10 cellular contexts compared by ENCODE assay signal in the genomic region with DNA sequence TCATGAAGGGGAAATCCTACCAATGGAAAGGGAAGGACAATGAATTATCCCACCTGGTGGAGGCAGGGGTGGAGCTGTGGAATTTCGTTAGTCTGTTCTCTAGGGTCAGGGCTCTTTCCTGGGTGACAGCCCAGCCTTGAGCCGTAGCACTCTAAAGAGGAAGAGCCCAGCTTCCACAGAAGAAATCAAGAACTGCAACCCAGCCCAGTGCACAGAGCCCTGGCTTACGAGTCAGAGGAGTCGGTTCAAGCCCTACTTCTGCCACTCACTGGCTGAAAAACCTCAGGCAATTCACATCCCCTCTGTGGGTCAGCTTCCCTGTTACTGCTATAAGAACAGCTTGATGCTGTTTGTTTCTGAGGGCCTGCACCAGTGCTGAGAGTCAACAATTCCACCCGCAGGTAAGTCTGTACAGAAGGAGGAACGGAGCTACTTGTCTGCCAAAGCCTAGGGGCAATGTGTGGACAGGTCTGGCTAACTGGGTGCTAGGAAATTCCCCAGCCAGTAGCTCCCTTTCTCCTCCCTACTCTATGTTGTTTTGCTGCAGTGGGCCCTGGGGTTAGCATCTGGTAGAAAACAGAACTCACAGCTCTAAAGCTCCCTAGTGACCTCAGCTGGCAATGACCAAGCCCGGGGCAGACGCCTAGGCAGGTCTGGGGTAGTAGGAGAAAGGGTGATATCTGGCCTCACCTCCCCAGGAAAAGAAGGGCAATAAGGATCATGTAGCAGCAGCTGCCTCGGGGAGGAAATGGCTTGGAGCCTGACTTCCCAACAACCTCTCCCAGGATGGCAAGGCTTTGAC. TPM values are rescaled to one million over a fixed set of nuclear protein-coding genes. Genes with fewer than 3 reads are reported as not detected.
DNase-seq lines count a peak whose midpoint lies in the region; ATAC-seq, FAIRE-seq and TF ChIP-seq lines count a peak whose summit lies in the region.
"Had no signal": no experiment of that assay in that cellular context is flagged by ENCODE, and none has a peak within 500 bp of the region (broad histone marks: within the 10 kb centered on the region; RNA-seq: fewer than 3 reads in every experiment).

No MANE protein-coding gene starts in this region.

- no peak overlapping the region for H3K27ac Mint-ChIP-seq in activated naive CD4-positive, alpha-beta T cell treated with anti-CD3 and anti-CD28 coated beads, Interleukin-2, amount 10 ng/mL, durations not matched to agents 7 days and 5 days
- H3K27ac Mint-ChIP-seq in activated T-helper 17 cell treated with anti-CD3 and anti-CD28 coated beads, Interleukin-2, amount 50 U/mL, for 72 hours = no peak overlapping the region
- H3K27ac Mint-ChIP-seq: activated CD4-positive, alpha-beta T cell treated with anti-CD3 and anti-CD28 coated beads for 36 hours had no signal

- peaks cover 10 to 60% (median 42%) of the 10 kb centered on the region in 9 donors for H3K4me1 ChIP-seq in heart right ventricle
- peaks cover 54% of the 10 kb centered on the region for H3K4me1 ChIP-seq in body of pancreas
- H3K4me1 ChIP-seq in HepG2 (ENCODE audit: insufficient read depth, low read length) = peaks cover 47% of the 10 kb centered on the region
- peaks cover 75% of the 10 kb centered on the region for H3K4me1 ChIP-seq in vagina

- H3K27ac ChIP-seq in heart right ventricle (peak overlapping the region in 8 of 10 donors; percentile 1 to 90 (median 24)), body of pancreas (peak overlapping the region; percentile 31 to 95 (median 82)), HepG2 (ENCODE audit: extremely low read length, insufficient read depth, low read length) (peak overlapping the region; percentile 92), vagina (peak overlapping the region; percentile 96)

- 53 to 61% methylated on average over 9 of the region's 9 CpGs for WGBS in heart right ventricle, 2 donors
- WGBS in body of pancreas, 2 donors = 13 to 21% methylated on average over 6 to 9 of the region's 9 CpGs
- whole genome bisulfite sequencing in HepG2 (ENCODE audit: low lambda C conversion rate) = 20% methylated on average over 7 of the region's 9 CpGs

- BruUV-seq in HepG2 (replicated peaks; lab: Mats Ljungman, UMichigan) = no TSS peak

- H3K27me3 Mint-ChIP-seq in activated naive CD4-positive, alpha-beta T cell treated with anti-CD3 and anti-CD28 coated beads, Interleukin-2, amount 10 ng/mL, durations not matched to agents 7 days and 5 days = peaks cover 4% of the 10 kb centered on the region
- no peaks in the 10 kb centered on the region for H3K27me3 Mint-ChIP-seq in activated T-helper 17 cell treated with anti-CD3 and anti-CD28 coated beads, Interleukin-2, amount 50 U/mL, for 72 hours
- H3K27me3 Mint-ChIP-seq: activated CD4-positive, alpha-beta T cell treated with anti-CD3 and anti-CD28 coated beads for 36 hours had no signal

- CTCF ChIA-PET in HepG2 (lab: Yijun Ruan, JAX; ENCODE audit: low intra/inter-chr PET ratio, low total read pairs) = interaction anchor here (1.1 kb wide), 1 partner anchor 48 kb away, joined by 4 read pairs; no protein-coding TSS in a partner anchor
- CTCF ChIA-PET in activated naive CD4-positive, alpha-beta T cell treated with anti-CD3 and anti-CD28 coated beads, Interleukin-2, amount 10 ng/mL, durations not matched to agents 7 days and 5 days (lab: Charles Lee) = interaction anchor here (0.9 to 3.2 kb wide), 5 partner anchors 9 to 112 kb away, joined by 3 to 20 read pairs (median 9); a partner anchor contains a TSS

- H3K27me3 ChIP-seq in heart right ventricle (no peaks in the 10 kb centered on the region), body of pancreas (no peaks in the 10 kb centered on the region), HepG2 (ENCODE audit: control insufficient read depth in 1 of 2, insufficient read depth in 2 of 2, low read length in 2 of 2) (no peaks in the 10 kb centered on the region; a peak in 1 of 5 replicates), vagina (no peaks in the 10 kb centered on the region)

- TF ChIP-seq RAD21 in HepG2 (CRISPR knock-in tag; IDR thresholded peaks at IDR 0.05) = no peak

- H3K79me2 ChIP-seq in HepG2 (ENCODE audit: insufficient read depth, low read length) = peaks cover 62% of the 10 kb centered on the region

- FAIRE-seq in HepG2 (lab: Jason Lieb, UNC) = no peak

- H3K36me3 Mint-ChIP-seq in activated naive CD4-positive, alpha-beta T cell treated with anti-CD3 and anti-CD28 coated beads, Interleukin-2, amount 10 ng/mL, durations not matched to agents 7 days and 5 days = no peaks in the 10 kb centered on the region
- H3K36me3 Mint-ChIP-seq in activated T-helper 17 cell treated with anti-CD3 and anti-CD28 coated beads, Interleukin-2, amount 50 U/mL, for 72 hours (ENCODE audit: low read depth) = no peaks in the 10 kb centered on the region

- peaks cover 0 to 11% (median 0%) of the 10 kb centered on the region in 9 donors for H3K36me3 ChIP-seq in heart right ventricle
- H3K36me3 ChIP-seq in body of pancreas (replicated peaks in 1 of 2; ENCODE audit: insufficient read depth in 1 of 2, low read depth in 2 of 2) = no peaks in the 10 kb centered on the region
- H3K36me3 ChIP-seq in HepG2 (replicated peaks in 1 of 2; ENCODE audit: control insufficient read depth in 1 of 2, insufficient read depth in 2 of 2, low read length in 2 of 2) = peaks cover 6 to 24% of the 10 kb centered on the region in 2 experiments
- H3K36me3 ChIP-seq in vagina = peaks cover 0 to 5% of the 10 kb centered on the region in 2 donors

- H3K4me3 Mint-ChIP-seq in activated naive CD4-positive, alpha-beta T cell treated with anti-CD3 and anti-CD28 coated beads, Interleukin-2, amount 10 ng/mL, durations not matched to agents 7 days and 5 days = no peak overlapping the region
- no peak overlapping the region for H3K4me3 Mint-ChIP-seq in activated T-helper 17 cell treated with anti-CD3 and anti-CD28 coated beads, Interleukin-2, amount 50 U/mL, for 72 hours
- H3K4me3 Mint-ChIP-seq: activated CD4-positive, alpha-beta T cell treated with anti-CD3 and anti-CD28 coated beads for 36 hours had no signal

- H3K9ac ChIP-seq in HepG2 (ENCODE audit: insufficient read depth, low read depth, low read length) = peak overlapping the region; percentile 96

- POLR2A ChIA-PET in HepG2 (lab: Yijun Ruan, JAX) = interaction anchor here (0.7 to 4.3 kb wide), 7 partner anchors 9 to 53 kb away, joined by 3 to 25 read pairs (median 4); a partner anchor contains a TSS

- in situ Hi-C loops in HepG2 (cut with HindIII; ENCODE audit: extremely low pct_ligation_motif_present, low pct_unique_long_range_greater_than_20kb) = no loop called here

- TF ChIP-seq CTCF in heart right ventricle (IDR thresholded peaks at IDR 0.05) (no peak), body of pancreas (IDR thresholded peaks at IDR 0.05) (peak in 1 of 7 experiments; percentile 4), HepG2 (CRISPR knock-in tag; IDR thresholded peaks at IDR 0.05) (peak; percentile 48), vagina (IDR thresholded peaks at IDR 0.05) (no peak)

- H3K4me2 ChIP-seq in HepG2 (ENCODE audit: low read depth, low read length) = peak overlapping the region; percentile 93

- H3K9me3 ChIP-seq in heart right ventricle (no peaks in the 10 kb centered on the region), body of pancreas (no peaks in the 10 kb centered on the region), HepG2 (ENCODE audit: low read length) (no peaks in the 10 kb centered on the region), vagina (no peaks in the 10 kb centered on the region)

- DNase-seq in heart right ventricle (no peak), left cardiac atrium (no peak), body of pancreas (peak; percentile 36 to 54 (median 44)), HepG2 (ENCODE audit: low spot score) (no peak), vagina (ENCODE audit: extremely low spot score in 2 of 2) (no peak)
- DNase-seq in activated naive CD4-positive, alpha-beta T cell treated with anti-CD3 and anti-CD28 coated beads, Interleukin-2, amount 10 ng/mL, durations not matched to agents 7 days and 5 days = no peak
- DNase-seq: activated CD4-positive, alpha-beta T cell treated with anti-CD3 and anti-CD28 coated beads for 36 hours had no signal

- no peaks in the 10 kb centered on the region for H3K9me3 Mint-ChIP-seq in activated naive CD4-positive, alpha-beta T cell treated with anti-CD3 and anti-CD28 coated beads, Interleukin-2, amount 10 ng/mL, durations not matched to agents 7 days and 5 days
- no peaks in the 10 kb centered on the region for H3K9me3 Mint-ChIP-seq in activated T-helper 17 cell treated with anti-CD3 and anti-CD28 coated beads, Interleukin-2, amount 50 U/mL, for 72 hours

- peaks cover 18% of the 10 kb centered on the region for H3K4me1 Mint-ChIP-seq in activated naive CD4-positive, alpha-beta T cell treated with anti-CD3 and anti-CD28 coated beads, Interleukin-2, amount 10 ng/mL, durations not matched to agents 7 days and 5 days
- peaks cover 6% of the 10 kb centered on the region for H3K4me1 Mint-ChIP-seq in activated T-helper 17 cell treated with anti-CD3 and anti-CD28 coated beads, Interleukin-2, amount 50 U/mL, for 72 hours

- peak overlapping the region in 1 of 10 donors; percentile 15 for H3K4me3 ChIP-seq in heart right ventricle
- no peak overlapping the region for H3K4me3 ChIP-seq in body of pancreas
- peak overlapping the region; percentile 91 to 97 (median 95) for H3K4me3 ChIP-seq in HepG2 (replicated peaks in 1 of 3; ENCODE audit: insufficient read depth in 1 of 3, low read depth in 2 of 3, low read length in 3 of 3)
- H3K4me3 ChIP-seq in vagina = peak overlapping the region; percentile 86

- TF ChIP-seq POLR2A in body of pancreas (IDR thresholded peaks at IDR 0.05) (no peak), HepG2 (IDR thresholded peaks at IDR 0.05; ENCODE audit: insufficient read depth in 1 of 2, low read depth in 2 of 2, low read length in 2 of 2) (no peak), vagina (IDR thresholded peaks at IDR 0.05) (no peak)

- intact Hi-C loops in heart right ventricle (cut with DNase I) (no loop called here), left cardiac atrium (cut with DNase I) (no loop called here), body of pancreas (cut with DNase I) (no loop called here), HepG2 (cut with micrococcal nuclease; ENCODE audit: unreplicated experiment) (no loop called here), vagina (cut with DNase I) (no loop called here)

- peaks cover 28% of the 10 kb centered on the region for H4K20me1 ChIP-seq in HepG2 (ENCODE audit: insufficient read depth, low read length)

- H2AFZ ChIP-seq in HepG2 (ENCODE audit: low read length) = no peak overlapping the region

- ATAC-seq in heart right ventricle (no peak), left cardiac atrium (no peak), body of pancreas (no peak), HepG2 (peak; percentile 5), GM21423 (IDR thresholded peaks at IDR 0.05; ENCODE audit: unreplicated experiment) (no peak)
- no peak for ATAC-seq in activated T-helper 17 cell treated with anti-CD3 and anti-CD28 coated beads, Interleukin-2, amount 50 U/mL, for 72 hours (replicated peaks)
- ATAC-seq: activated CD4-positive, alpha-beta T cell treated with anti-CD3 and anti-CD28 coated beads for 36 hours had no signal

- TF ChIP-seq EP300 in HepG2 (IDR thresholded peaks at IDR 0.05; ENCODE audit: low read depth in 2 of 2, low read length in 2 of 2) (no peak), HepG2 (CRISPR knock-in tag; IDR thresholded peaks at IDR 0.05; ENCODE audit: borderline replicate concordance) (no peak)

RNA-seq across cellular contexts. Expression of a gene that starts 3.3 kb away (rescaled TPM):
- total RNA-seq in heart right ventricle (10 to 100 TPM in 3 of 10 donors, 1 to 10 TPM in 7; 6.5 to 12.9 (median 9.1) TPM), left cardiac atrium (10 to 100 TPM; 13.2 to 16.3 TPM), body of pancreas (10 to 100 TPM in 1 of 2 donors, 1 to 10 TPM in 1; 5.7 to 14.8 TPM), HepG2 (2016; rRNA removed; fragmentation: Illumina TruSeq; extraction: Trizol) (39.8 and 47.6 TPM in 2 replicates), vagina (125 TPM)
- polyA plus RNA-seq in heart right ventricle (10 to 100 TPM in 1 of 2 donors, 1 to 10 TPM in 1; 5.3 to 41.0 TPM), HepG2 (2011; rRNA removed) (60.6 and 61.2 TPM in 2 replicates)
- 17.3 and 23.9 TPM in 2 replicates for total RNA-seq in HepG2 (2016; cell fraction: cytosol; rRNA removed; fragmentation: Illumina TruSeq; extraction: Trizol; ENCODE audit: low read depth)
- total RNA-seq in HepG2 (2016; cell fraction: insoluble cytoplasmic fraction; rRNA removed; fragmentation: Illumina TruSeq; extraction: Trizol) = 40.9 and 48.9 TPM in 2 replicates
- 32.7 and 40.7 TPM in 2 replicates for total RNA-seq in HepG2 (2016; cell fraction: membrane; rRNA removed; fragmentation: Illumina TruSeq; extraction: Trizol)
- 19.1 and 24.2 TPM in 2 replicates for total RNA-seq in HepG2 (2016; cell fraction: nucleus; rRNA removed; fragmentation: Illumina TruSeq; extraction: Trizol)
- polyA plus RNA-seq in HepG2 (2011; cell fraction: cytosol; rRNA removed) = 46.9 and 72.0 TPM in 2 replicates
- 30.9 and 32.2 TPM in 2 replicates for polyA plus RNA-seq in HepG2 (2011; cell fraction: nucleus; rRNA removed)
- polyA plus RNA-seq in HepG2 (2012) = 17.8 and 27.6 TPM in 2 replicates
- 15.1 and 21.8 TPM in 2 replicates for polyA plus RNA-seq in HepG2 (2016; cell fraction: cytosol; fragmentation: Illumina TruSeq; extraction: Trizol; ENCODE audit: low read depth)
- polyA plus RNA-seq in HepG2 (2016; cell fraction: insoluble cytoplasmic fraction; fragmentation: Illumina TruSeq; extraction: Trizol; ENCODE audit: low read depth) = 52.4 and 52.8 TPM in 2 replicates
- polyA plus RNA-seq in HepG2 (2016; cell fraction: membrane; fragmentation: Illumina TruSeq; extraction: Trizol; ENCODE audit: low read depth) = 23.9 and 32.8 TPM in 2 replicates
- polyA plus RNA-seq in HepG2 (2016; cell fraction: nucleus; fragmentation: Illumina TruSeq; extraction: Trizol; ENCODE audit: insufficient read depth, low read depth) = 25.4 and 28.6 TPM in 2 replicates
- 68.6 and 143 TPM in 2 replicates for polyA minus RNA-seq in HepG2 (2011; rRNA and poly(A)+ RNA removed; ENCODE audit: low replicate concordance)
- polyA minus RNA-seq in HepG2 (2011; cell fraction: cytosol; rRNA and poly(A)+ RNA removed) = 32.1 and 32.4 TPM in 2 replicates
- 21.8 and 28.6 TPM in 2 replicates for polyA minus RNA-seq in HepG2 (2011; cell fraction: nucleus; rRNA and poly(A)+ RNA removed)
- 1 to 10 TPM; 1.5 to 1.9 TPM for total RNA-seq in activated T-helper 17 cell treated with anti-CD3 and anti-CD28 coated beads, Interleukin-2, amount 50 U/mL, for 72 hours

RNA-seq across cellular contexts. Expression of a gene that starts 29.8 kb away (rescaled TPM):
- total RNA-seq in heart right ventricle (10 to 100 TPM in 1 of 10 donors, 1 to 10 TPM in 9; 2.8 to 10.2 (median 5.8) TPM), left cardiac atrium (10 to 100 TPM; 16.3 to 17.4 TPM), body of pancreas (1 to 10 TPM; 4.3 to 6.5 TPM), HepG2 (2016; rRNA removed; fragmentation: Illumina TruSeq; extraction: Trizol) (not detected in 2 replicates), vagina (24.1 TPM)
- polyA plus RNA-seq in heart right ventricle (10 to 100 TPM in 1 of 2 donors, 1 to 10 TPM in 1; 5.0 to 11.9 TPM), HepG2 (2011; rRNA removed) (0.08 TPM in 1 of 2 replicates, not detected in the other)
- not detected in 2 replicates for total RNA-seq in HepG2 (2016; cell fraction: cytosol; rRNA removed; fragmentation: Illumina TruSeq; extraction: Trizol; ENCODE audit: low read depth)
- total RNA-seq in HepG2 (2016; cell fraction: insoluble cytoplasmic fraction; rRNA removed; fragmentation: Illumina TruSeq; extraction: Trizol) = not detected in 2 replicates
- not detected in 2 replicates for total RNA-seq in HepG2 (2016; cell fraction: membrane; rRNA removed; fragmentation: Illumina TruSeq; extraction: Trizol)
- total RNA-seq in HepG2 (2016; cell fraction: nucleus; rRNA removed; fragmentation: Illumina TruSeq; extraction: Trizol) = not detected in 2 replicates
- polyA plus RNA-seq in HepG2 (2011; cell fraction: cytosol; rRNA removed) = 0.03 TPM in 1 of 2 replicates, not detected in the other
- polyA plus RNA-seq in HepG2 (2011; cell fraction: nucleus; rRNA removed) = 0.03 and 0.26 TPM in 2 replicates
- not detected in 2 replicates for polyA plus RNA-seq in HepG2 (2012)
- not detected in 2 replicates for polyA plus RNA-seq in HepG2 (2016; cell fraction: cytosol; fragmentation: Illumina TruSeq; extraction: Trizol; ENCODE audit: low read depth)
- polyA plus RNA-seq in HepG2 (2016; cell fraction: insoluble cytoplasmic fraction; fragmentation: Illumina TruSeq; extraction: Trizol; ENCODE audit: low read depth) = not detected in 2 replicates
- not detected in 2 replicates for polyA plus RNA-seq in HepG2 (2016; cell fraction: membrane; fragmentation: Illumina TruSeq; extraction: Trizol; ENCODE audit: low read depth)
- polyA plus RNA-seq in HepG2 (2016; cell fraction: nucleus; fragmentation: Illumina TruSeq; extraction: Trizol; ENCODE audit: insufficient read depth, low read depth) = not detected in 2 replicates
- polyA minus RNA-seq in HepG2 (2011; rRNA and poly(A)+ RNA removed; ENCODE audit: low replicate concordance) = 33.8 TPM in 1 of 2 replicates, not detected in the other
- not detected in 2 replicates for polyA minus RNA-seq in HepG2 (2011; cell fraction: cytosol; rRNA and poly(A)+ RNA removed)
- 0.13 TPM in 1 of 2 replicates, not detected in the other for polyA minus RNA-seq in HepG2 (2011; cell fraction: nucleus; rRNA and poly(A)+ RNA removed)
- total RNA-seq in activated T-helper 17 cell treated with anti-CD3 and anti-CD28 coated beads, Interleukin-2, amount 50 U/mL, for 72 hours = 1 to 10 TPM; 2.0 TPM

RNA-seq across cellular contexts. Expression of a gene that starts 43.3 kb away (rescaled TPM):
- 10 to 100 TPM in 9 of 10 donors, 1 to 10 TPM in 1; 9.4 to 18.5 (median 14.2) TPM for total RNA-seq in heart right ventricle
- polyA plus RNA-seq in heart right ventricle = 10 to 100 TPM in 1 of 2 donors, 1 to 10 TPM in 1; 5.3 to 20.7 TPM
- 10 to 100 TPM; 11.2 to 12.1 TPM for total RNA-seq in left cardiac atrium
- 1 to 10 TPM; 3.6 to 5.7 TPM for total RNA-seq in body of pancreas
- total RNA-seq in HepG2 (2016; rRNA removed; fragmentation: Illumina TruSeq; extraction: Trizol) = 14.3 and 16.6 TPM in 2 replicates
- 1.1 and 1.5 TPM in 2 replicates for total RNA-seq in HepG2 (2016; cell fraction: cytosol; rRNA removed; fragmentation: Illumina TruSeq; extraction: Trizol; ENCODE audit: low read depth)
- total RNA-seq in HepG2 (2016; cell fraction: insoluble cytoplasmic fraction; rRNA removed; fragmentation: Illumina TruSeq; extraction: Trizol) = 14.4 and 15.3 TPM in 2 replicates
- 5.3 and 5.4 TPM in 2 replicates for total RNA-seq in HepG2 (2016; cell fraction: membrane; rRNA removed; fragmentation: Illumina TruSeq; extraction: Trizol)
- 7.8 and 8.3 TPM in 2 replicates for total RNA-seq in HepG2 (2016; cell fraction: nucleus; rRNA removed; fragmentation: Illumina TruSeq; extraction: Trizol)
- 10.9 and 12.3 TPM in 2 replicates for polyA plus RNA-seq in HepG2 (2011; rRNA removed)
- 11.1 and 12.6 TPM in 2 replicates for polyA plus RNA-seq in HepG2 (2011; cell fraction: cytosol; rRNA removed)
- polyA plus RNA-seq in HepG2 (2011; cell fraction: nucleus; rRNA removed) = 7.2 and 8.1 TPM in 2 replicates
- polyA plus RNA-seq in HepG2 (2012) = 8.1 and 9.8 TPM in 2 replicates
- 1.2 and 1.5 TPM in 2 replicates for polyA plus RNA-seq in HepG2 (2016; cell fraction: cytosol; fragmentation: Illumina TruSeq; extraction: Trizol; ENCODE audit: low read depth)
- polyA plus RNA-seq in HepG2 (2016; cell fraction: insoluble cytoplasmic fraction; fragmentation: Illumina TruSeq; extraction: Trizol; ENCODE audit: low read depth) = 16.4 and 17.1 TPM in 2 replicates
- 3.5 and 4.3 TPM in 2 replicates for polyA plus RNA-seq in HepG2 (2016; cell fraction: membrane; fragmentation: Illumina TruSeq; extraction: Trizol; ENCODE audit: low read depth)
- polyA plus RNA-seq in HepG2 (2016; cell fraction: nucleus; fragmentation: Illumina TruSeq; extraction: Trizol; ENCODE audit: insufficient read depth, low read depth) = 11.0 and 12.8 TPM in 2 replicates
- polyA minus RNA-seq in HepG2 (2011; rRNA and poly(A)+ RNA removed; ENCODE audit: low replicate concordance) = 14.5 and 22.6 TPM in 2 replicates
- 5.7 and 6.0 TPM in 2 replicates for polyA minus RNA-seq in HepG2 (2011; cell fraction: cytosol; rRNA and poly(A)+ RNA removed)
- 5.5 and 5.7 TPM in 2 replicates for polyA minus RNA-seq in HepG2 (2011; cell fraction: nucleus; rRNA and poly(A)+ RNA removed)
- total RNA-seq in vagina = 17.7 TPM
- total RNA-seq in activated T-helper 17 cell treated with anti-CD3 and anti-CD28 coated beads, Interleukin-2, amount 50 U/mL, for 72 hours = 10 to 100 TPM in 1 of 2 donors, 1 to 10 TPM in 1; 6.6 to 12.4 TPM

RNA-seq across cellular contexts. Expression of a gene that starts 50.5 kb away (rescaled TPM):
- total RNA-seq in heart right ventricle = 10 to 100 TPM in 8 of 10 donors, 1 to 10 TPM in 2; 4.4 to 17.1 (median 12.8) TPM
- polyA plus RNA-seq in heart right ventricle = 10 to 100 TPM; 16.0 to 17.6 TPM
- total RNA-seq in left cardiac atrium = 1 to 10 TPM; 7.0 to 8.3 TPM
- total RNA-seq in body of pancreas = 1 to 10 TPM; 4.9 to 8.3 TPM
- total RNA-seq in HepG2 (2016; rRNA removed; fragmentation: Illumina TruSeq; extraction: Trizol) = 3.4 and 4.2 TPM in 2 replicates
- 3.2 and 5.3 TPM in 2 replicates for total RNA-seq in HepG2 (2016; cell fraction: cytosol; rRNA removed; fragmentation: Illumina TruSeq; extraction: Trizol; ENCODE audit: low read depth)
- 4.6 and 5.2 TPM in 2 replicates for total RNA-seq in HepG2 (2016; cell fraction: insoluble cytoplasmic fraction; rRNA removed; fragmentation: Illumina TruSeq; extraction: Trizol)
- 6.1 and 6.3 TPM in 2 replicates for total RNA-seq in HepG2 (2016; cell fraction: membrane; rRNA removed; fragmentation: Illumina TruSeq; extraction: Trizol)
- total RNA-seq in HepG2 (2016; cell fraction: nucleus; rRNA removed; fragmentation: Illumina TruSeq; extraction: Trizol) = 1.6 and 3.0 TPM in 2 replicates
- polyA plus RNA-seq in HepG2 (2011; rRNA removed) = 9.1 and 10.8 TPM in 2 replicates
- 7.3 and 11.8 TPM in 2 replicates for polyA plus RNA-seq in HepG2 (2011; cell fraction: cytosol; rRNA removed)
- 4.4 and 5.7 TPM in 2 replicates for polyA plus RNA-seq in HepG2 (2011; cell fraction: nucleus; rRNA removed)
- polyA plus RNA-seq in HepG2 (2012) = 7.4 and 10.4 TPM in 2 replicates
- 7.7 and 8.5 TPM in 2 replicates for polyA plus RNA-seq in HepG2 (2016; cell fraction: cytosol; fragmentation: Illumina TruSeq; extraction: Trizol; ENCODE audit: low read depth)
- 9.6 and 10.3 TPM in 2 replicates for polyA plus RNA-seq in HepG2 (2016; cell fraction: insoluble cytoplasmic fraction; fragmentation: Illumina TruSeq; extraction: Trizol; ENCODE audit: low read depth)
- 9.0 and 9.4 TPM in 2 replicates for polyA plus RNA-seq in HepG2 (2016; cell fraction: membrane; fragmentation: Illumina TruSeq; extraction: Trizol; ENCODE audit: low read depth)
- polyA plus RNA-seq in HepG2 (2016; cell fraction: nucleus; fragmentation: Illumina TruSeq; extraction: Trizol; ENCODE audit: insufficient read depth, low read depth) = 7.8 and 8.8 TPM in 2 replicates
- polyA minus RNA-seq in HepG2 (2011; rRNA and poly(A)+ RNA removed; ENCODE audit: low replicate concordance) = 2.2 and 3.4 TPM in 2 replicates
- polyA minus RNA-seq in HepG2 (2011; cell fraction: cytosol; rRNA and poly(A)+ RNA removed) = 1.2 and 2.5 TPM in 2 replicates
- polyA minus RNA-seq in HepG2 (2011; cell fraction: nucleus; rRNA and poly(A)+ RNA removed) = 2.9 and 3.7 TPM in 2 replicates
- 1.7 TPM for total RNA-seq in vagina
- total RNA-seq in activated T-helper 17 cell treated with anti-CD3 and anti-CD28 coated beads, Interleukin-2, amount 50 U/mL, for 72 hours = 1 to 10 TPM in 1 of 2 donors, under 1 TPM in 1; 0.79 to 2.4 TPM
- total RNA-seq: mononuclear cell had no signal

RNA-seq across cellular contexts. Expression of a gene that starts 53.2 kb away (rescaled TPM):
- 10 to 100 TPM in 8 of 10 donors, 1 to 10 TPM in 2; 7.5 to 16.0 (median 11.8) TPM for total RNA-seq in heart right ventricle
- polyA plus RNA-seq in heart right ventricle = 10 to 100 TPM; 10.2 to 17.6 TPM
- total RNA-seq in left cardiac atrium = 10 to 100 TPM; 15.7 to 19.5 TPM
- 10 to 100 TPM; 14.8 to 32.6 TPM for total RNA-seq in body of pancreas
- 6.1 and 19.7 TPM in 2 replicates for total RNA-seq in HepG2 (2016; rRNA removed; fragmentation: Illumina TruSeq; extraction: Trizol)
- total RNA-seq in HepG2 (2016; cell fraction: cytosol; rRNA removed; fragmentation: Illumina TruSeq; extraction: Trizol; ENCODE audit: low read depth) = 2.8 and 3.8 TPM in 2 replicates
- total RNA-seq in HepG2 (2016; cell fraction: insoluble cytoplasmic fraction; rRNA removed; fragmentation: Illumina TruSeq; extraction: Trizol) = 5.8 and 20.5 TPM in 2 replicates
- 4.5 and 6.1 TPM in 2 replicates for total RNA-seq in HepG2 (2016; cell fraction: membrane; rRNA removed; fragmentation: Illumina TruSeq; extraction: Trizol)
- total RNA-seq in HepG2 (2016; cell fraction: nucleus; rRNA removed; fragmentation: Illumina TruSeq; extraction: Trizol) = 36.5 and 37.6 TPM in 2 replicates
- polyA plus RNA-seq in HepG2 (2011; rRNA removed) = 20.5 and 26.9 TPM in 2 replicates
- polyA plus RNA-seq in HepG2 (2011; cell fraction: cytosol; rRNA removed) = 11.3 and 12.9 TPM in 2 replicates
- polyA plus RNA-seq in HepG2 (2011; cell fraction: nucleus; rRNA removed) = 107 and 112 TPM in 2 replicates
- polyA plus RNA-seq in HepG2 (2012) = 13.0 and 18.5 TPM in 2 replicates
- 0.68 and 0.92 TPM in 2 replicates for polyA plus RNA-seq in HepG2 (2016; cell fraction: cytosol; fragmentation: Illumina TruSeq; extraction: Trizol; ENCODE audit: low read depth)
- polyA plus RNA-seq in HepG2 (2016; cell fraction: insoluble cytoplasmic fraction; fragmentation: Illumina TruSeq; extraction: Trizol; ENCODE audit: low read depth) = 4.2 and 4.9 TPM in 2 replicates
- 1.7 and 2.1 TPM in 2 replicates for polyA plus RNA-seq in HepG2 (2016; cell fraction: membrane; fragmentation: Illumina TruSeq; extraction: Trizol; ENCODE audit: low read depth)
- polyA plus RNA-seq in HepG2 (2016; cell fraction: nucleus; fragmentation: Illumina TruSeq; extraction: Trizol; ENCODE audit: insufficient read depth, low read depth) = 50.1 and 57.5 TPM in 2 replicates
- 26.7 and 43.3 TPM in 2 replicates for polyA minus RNA-seq in HepG2 (2011; rRNA and poly(A)+ RNA removed; ENCODE audit: low replicate concordance)
- polyA minus RNA-seq in HepG2 (2011; cell fraction: cytosol; rRNA and poly(A)+ RNA removed) = 6.0 and 6.5 TPM in 2 replicates
- 45.2 and 45.3 TPM in 2 replicates for polyA minus RNA-seq in HepG2 (2011; cell fraction: nucleus; rRNA and poly(A)+ RNA removed)
- total RNA-seq in vagina = 28.0 TPM
- 10 to 100 TPM; 31.1 to 36.8 TPM for total RNA-seq in activated T-helper 17 cell treated with anti-CD3 and anti-CD28 coated beads, Interleukin-2, amount 50 U/mL, for 72 hours

Comparison
In these comparisons a context has a peak if more than half of its experiments do, and no peak if none do; other contexts are left out.
1. DNase-seq: peak in body of pancreas (4 of 4); none in heart right ventricle (0 of 2), left cardiac atrium (single experiment), HepG2 (single experiment), vagina (0 of 2) and activated naive CD4-positive, alpha-beta T cell treated with anti-CD3 and anti-CD28 coated beads, Interleukin-2, amount 10 ng/mL, durations not matched to agents 7 days and 5 days (single experiment).
2. H3K27ac ChIP-seq: peak in every context shown above with its lines; median percentile 96 in vagina; 92 in HepG2; 82 in body of pancreas; 24 in heart right ventricle.
3. H3K4me3 ChIP-seq: peak in HepG2 (3 of 3) and vagina (2 of 2); none in body of pancreas (0 of 2).